1 cellular context compared by ENCODE assay signal in genomic region chr20:22563062-22563965, GRCh38.
A peak's percentile ranks its signal among the peaks of the same experiment; 100 is the strongest.
TF ChIP-seq lines count a peak whose summit lies in the region.

No MANE protein-coding gene starts in this region.

TF ChIP-seq in HepG2, 621 proteins besides CTCF, POLR2A, EP300 and RAD21 (continued from another document and continues in another):
- no peak for TF ChIP-seq ZHX2 (IDR thresholded peaks at IDR 0.05; ENCODE audit: low read depth)
- TF ChIP-seq ZHX2 (CRISPR knock-in tag; IDR thresholded peaks at IDR 0.05; ENCODE audit: borderline replicate concordance): peak; percentile 38; the same call in 1 of the 2 replicates
- peak; percentile 41; the same call in 1 of the 2 replicates for TF ChIP-seq SPEN (CRISPR knock-in tag; IDR thresholded peaks at IDR 0.05; ENCODE audit: low read depth)
- no peak for TF ChIP-seq ZNF616 (CRISPR knock-in tag; IDR thresholded peaks at IDR 0.05; ENCODE audit: low read depth)
- no peak for TF ChIP-seq NFATC3 (CRISPR knock-in tag; IDR thresholded peaks at IDR 0.05)
- 0 out of 2 replicates have a peak, but pooled peaks have one; percentile 32 for TF ChIP-seq CCDC6 (CRISPR knock-in tag; IDR thresholded peaks at IDR 0.05)
- TF ChIP-seq ATF5 (CRISPR knock-in tag; IDR thresholded peaks at IDR 0.05; ENCODE audit: low read depth): no peak
- no peak for TF ChIP-seq ZMYM3 (CRISPR knock-in tag; IDR thresholded peaks at IDR 0.05)
- TF ChIP-seq ZNF503 (CRISPR knock-in tag; IDR thresholded peaks at IDR 0.05): peak; percentile 27; the same call in 1 of the 2 replicates
- no peak; the same call in 1 of the 2 replicates for TF ChIP-seq IRF2 (CRISPR knock-in tag; IDR thresholded peaks at IDR 0.05)
- peak; percentile 43; the same call in 1 of the 2 replicates for TF ChIP-seq ATF1 (CRISPR knock-in tag; IDR thresholded peaks at IDR 0.05)
- TF ChIP-seq TOPORS (CRISPR knock-in tag; IDR thresholded peaks at IDR 0.05): peak; percentile 37; the same call in 1 of the 2 replicates
- peak; percentile 37; the same call in 1 of the 2 replicates for TF ChIP-seq POLR2G (IDR thresholded peaks at IDR 0.05; ENCODE audit: low read depth, low read length)
- TF ChIP-seq THRA (CRISPR knock-in tag; IDR thresholded peaks at IDR 0.05; ENCODE audit: borderline replicate concordance): peak; percentile 40; the same call in 1 of the 2 replicates
- TF ChIP-seq ZNF207 (IDR thresholded peaks at IDR 0.05; ENCODE audit: borderline replicate concordance): no peak
- TF ChIP-seq AGO2 (optimal IDR thresholded peaks at IDR 0.05; ENCODE audit: low read depth, low read length): peak; percentile 13
- no peak for TF ChIP-seq ZZZ3 (CRISPR knock-in tag; IDR thresholded peaks at IDR 0.05; ENCODE audit: borderline replicate concordance)
- 0 out of 2 replicates have a peak, but pooled peaks have one; percentile 47 for TF ChIP-seq HDAC2 (CRISPR knock-in tag; IDR thresholded peaks at IDR 0.05)
- TF ChIP-seq, protein P1, sequence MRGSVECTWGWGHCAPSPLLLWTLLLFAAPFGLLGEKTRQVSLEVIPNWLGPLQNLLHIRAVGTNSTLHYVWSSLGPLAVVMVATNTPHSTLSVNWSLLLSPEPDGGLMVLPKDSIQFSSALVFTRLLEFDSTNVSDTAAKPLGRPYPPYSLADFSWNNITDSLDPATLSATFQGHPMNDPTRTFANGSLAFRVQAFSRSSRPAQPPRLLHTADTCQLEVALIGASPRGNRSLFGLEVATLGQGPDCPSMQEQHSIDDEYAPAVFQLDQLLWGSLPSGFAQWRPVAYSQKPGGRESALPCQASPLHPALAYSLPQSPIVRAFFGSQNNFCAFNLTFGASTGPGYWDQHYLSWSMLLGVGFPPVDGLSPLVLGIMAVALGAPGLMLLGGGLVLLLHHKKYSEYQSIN (CRISPR knock-in tag; IDR thresholded peaks at IDR 0.05; ENCODE audit: borderline replicate concordance): no peak
- TF ChIP-seq LCORL (IDR thresholded peaks at IDR 0.05): no peak
- 0 out of 2 replicates have a peak, but pooled peaks have one; percentile 14 for TF ChIP-seq LCORL (CRISPR knock-in tag; IDR thresholded peaks at IDR 0.05)
- TF ChIP-seq ZNF777 (CRISPR knock-in tag; IDR thresholded peaks at IDR 0.05): 0 out of 2 replicates have a peak, but pooled peaks have one; percentile 48
- 0 out of 2 replicates have a peak, but pooled peaks have one; percentile 47 for TF ChIP-seq ZBTB3 (CRISPR knock-in tag; IDR thresholded peaks at IDR 0.05; ENCODE audit: borderline replicate concordance, low read depth)
- TF ChIP-seq ZMYM4 (CRISPR knock-in tag; IDR thresholded peaks at IDR 0.05): peak; percentile 63; the same call in 1 of the 2 replicates
- TF ChIP-seq PPARG (CRISPR knock-in tag; conservative IDR thresholded peaks at IDR 0.05): peak; percentile 79; the same call in 1 of the 2 replicates
- TF ChIP-seq, protein P2, sequence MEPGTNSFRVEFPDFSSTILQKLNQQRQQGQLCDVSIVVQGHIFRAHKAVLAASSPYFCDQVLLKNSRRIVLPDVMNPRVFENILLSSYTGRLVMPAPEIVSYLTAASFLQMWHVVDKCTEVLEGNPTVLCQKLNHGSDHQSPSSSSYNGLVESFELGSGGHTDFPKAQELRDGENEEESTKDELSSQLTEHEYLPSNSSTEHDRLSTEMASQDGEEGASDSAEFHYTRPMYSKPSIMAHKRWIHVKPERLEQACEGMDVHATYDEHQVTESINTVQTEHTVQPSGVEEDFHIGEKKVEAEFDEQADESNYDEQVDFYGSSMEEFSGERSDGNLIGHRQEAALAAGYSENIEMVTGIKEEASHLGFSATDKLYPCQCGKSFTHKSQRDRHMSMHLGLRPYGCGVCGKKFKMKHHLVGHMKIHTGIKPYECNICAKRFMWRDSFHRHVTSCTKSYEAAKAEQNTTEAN (CRISPR knock-in tag; conservative IDR thresholded peaks at IDR 0.05): no peak
- TF ChIP-seq ZNF143 (CRISPR knock-in tag; IDR thresholded peaks at IDR 0.05): 0 out of 2 replicates have a peak, but pooled peaks have one; percentile 30
- TF ChIP-seq, protein P3, sequence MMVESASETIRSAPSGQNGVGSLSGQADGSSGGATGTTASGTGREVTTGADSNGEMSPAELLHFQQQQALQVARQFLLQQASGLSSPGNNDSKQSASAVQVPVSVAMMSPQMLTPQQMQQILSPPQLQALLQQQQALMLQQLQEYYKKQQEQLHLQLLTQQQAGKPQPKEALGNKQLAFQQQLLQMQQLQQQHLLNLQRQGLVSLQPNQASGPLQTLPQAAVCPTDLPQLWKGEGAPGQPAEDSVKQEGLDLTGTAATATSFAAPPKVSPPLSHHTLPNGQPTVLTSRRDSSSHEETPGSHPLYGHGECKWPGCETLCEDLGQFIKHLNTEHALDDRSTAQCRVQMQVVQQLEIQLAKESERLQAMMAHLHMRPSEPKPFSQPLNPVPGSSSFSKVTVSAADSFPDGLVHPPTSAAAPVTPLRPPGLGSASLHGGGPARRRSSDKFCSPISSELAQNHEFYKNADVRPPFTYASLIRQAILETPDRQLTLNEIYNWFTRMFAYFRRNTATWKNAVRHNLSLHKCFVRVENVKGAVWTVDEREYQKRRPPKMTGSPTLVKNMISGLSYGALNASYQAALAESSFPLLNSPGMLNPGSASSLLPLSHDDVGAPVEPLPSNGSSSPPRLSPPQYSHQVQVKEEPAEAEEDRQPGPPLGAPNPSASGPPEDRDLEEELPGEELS (CRISPR knock-in tag; IDR thresholded peaks at IDR 0.05): peak; percentile 49; the same call in 1 of the 2 replicates
- peak; percentile 75; the same call in 1 of the 2 replicates for TF ChIP-seq MIXL1 (CRISPR knock-in tag; IDR thresholded peaks at IDR 0.05)
- no peak for TF ChIP-seq SIX4 (CRISPR knock-in tag; IDR thresholded peaks at IDR 0.05)
- peak; percentile 59 for TF ChIP-seq NFIC (IDR thresholded peaks at IDR 0.05; ENCODE audit: low read length)
- TF ChIP-seq XRCC5 (optimal IDR thresholded peaks at IDR 0.05; ENCODE audit: low read length): no peak
- peak; percentile 74; the same call in 1 of the 2 replicates for TF ChIP-seq AKAP8 (CRISPR knock-in tag; IDR thresholded peaks at IDR 0.05)
- TF ChIP-seq HNF4A (CRISPR knock-in tag; IDR thresholded peaks at IDR 0.05): peak; percentile 46
- 0 out of 2 replicates have a peak, but pooled peaks have one; percentile 32 for TF ChIP-seq ZNF441 (CRISPR knock-in tag; IDR thresholded peaks at IDR 0.05; ENCODE audit: borderline replicate concordance)
- TF ChIP-seq, protein P4, sequence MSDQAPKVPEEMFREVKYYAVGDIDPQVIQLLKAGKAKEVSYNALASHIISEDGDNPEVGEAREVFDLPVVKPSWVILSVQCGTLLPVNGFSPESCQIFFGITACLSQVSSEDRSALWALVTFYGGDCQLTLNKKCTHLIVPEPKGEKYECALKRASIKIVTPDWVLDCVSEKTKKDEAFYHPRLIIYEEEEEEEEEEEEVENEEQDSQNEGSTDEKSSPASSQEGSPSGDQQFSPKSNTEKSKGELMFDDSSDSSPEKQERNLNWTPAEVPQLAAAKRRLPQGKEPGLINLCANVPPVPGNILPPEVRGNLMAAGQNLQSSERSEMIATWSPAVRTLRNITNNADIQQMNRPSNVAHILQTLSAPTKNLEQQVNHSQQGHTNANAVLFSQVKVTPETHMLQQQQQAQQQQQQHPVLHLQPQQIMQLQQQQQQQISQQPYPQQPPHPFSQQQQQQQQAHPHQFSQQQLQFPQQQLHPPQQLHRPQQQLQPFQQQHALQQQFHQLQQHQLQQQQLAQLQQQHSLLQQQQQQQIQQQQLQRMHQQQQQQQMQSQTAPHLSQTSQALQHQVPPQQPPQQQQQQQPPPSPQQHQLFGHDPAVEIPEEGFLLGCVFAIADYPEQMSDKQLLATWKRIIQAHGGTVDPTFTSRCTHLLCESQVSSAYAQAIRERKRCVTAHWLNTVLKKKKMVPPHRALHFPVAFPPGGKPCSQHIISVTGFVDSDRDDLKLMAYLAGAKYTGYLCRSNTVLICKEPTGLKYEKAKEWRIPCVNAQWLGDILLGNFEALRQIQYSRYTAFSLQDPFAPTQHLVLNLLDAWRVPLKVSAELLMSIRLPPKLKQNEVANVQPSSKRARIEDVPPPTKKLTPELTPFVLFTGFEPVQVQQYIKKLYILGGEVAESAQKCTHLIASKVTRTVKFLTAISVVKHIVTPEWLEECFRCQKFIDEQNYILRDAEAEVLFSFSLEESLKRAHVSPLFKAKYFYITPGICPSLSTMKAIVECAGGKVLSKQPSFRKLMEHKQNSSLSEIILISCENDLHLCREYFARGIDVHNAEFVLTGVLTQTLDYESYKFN (CRISPR knock-in tag; conservative IDR thresholded peaks at IDR 0.05): peak; percentile 86
- TF ChIP-seq KMT2B (CRISPR knock-in tag; IDR thresholded peaks at IDR 0.05): no peak
- TF ChIP-seq NR2F1 (CRISPR knock-in tag; IDR thresholded peaks at IDR 0.05): no peak
- no peak for TF ChIP-seq ARNT (IDR thresholded peaks at IDR 0.05)
- no peak for TF ChIP-seq SMARCE1 (IDR thresholded peaks at IDR 0.05; ENCODE audit: borderline replicate concordance)
- TF ChIP-seq ZNF557 (CRISPR knock-in tag; IDR thresholded peaks at IDR 0.05): 0 out of 2 replicates have a peak, but pooled peaks have one; percentile 55
- TF ChIP-seq IRF9 (CRISPR knock-in tag; IDR thresholded peaks at IDR 0.05; ENCODE audit: borderline replicate concordance): 0 out of 2 replicates have a peak, but pooled peaks have one; percentile 38
- TF ChIP-seq NCOA5 (CRISPR knock-in tag; IDR thresholded peaks at IDR 0.05): peak; percentile 85; the same call in 1 of the 2 replicates
- TF ChIP-seq ZNF20 (CRISPR knock-in tag; IDR thresholded peaks at IDR 0.05): no peak
- TF ChIP-seq REPIN1 (CRISPR knock-in tag; IDR thresholded peaks at IDR 0.05; ENCODE audit: borderline replicate concordance, low read depth): 0 out of 2 replicates have a peak, but pooled peaks have one; percentile 50
